8 cellular contexts compared by ENCODE assay signal in the genomic region with DNA sequence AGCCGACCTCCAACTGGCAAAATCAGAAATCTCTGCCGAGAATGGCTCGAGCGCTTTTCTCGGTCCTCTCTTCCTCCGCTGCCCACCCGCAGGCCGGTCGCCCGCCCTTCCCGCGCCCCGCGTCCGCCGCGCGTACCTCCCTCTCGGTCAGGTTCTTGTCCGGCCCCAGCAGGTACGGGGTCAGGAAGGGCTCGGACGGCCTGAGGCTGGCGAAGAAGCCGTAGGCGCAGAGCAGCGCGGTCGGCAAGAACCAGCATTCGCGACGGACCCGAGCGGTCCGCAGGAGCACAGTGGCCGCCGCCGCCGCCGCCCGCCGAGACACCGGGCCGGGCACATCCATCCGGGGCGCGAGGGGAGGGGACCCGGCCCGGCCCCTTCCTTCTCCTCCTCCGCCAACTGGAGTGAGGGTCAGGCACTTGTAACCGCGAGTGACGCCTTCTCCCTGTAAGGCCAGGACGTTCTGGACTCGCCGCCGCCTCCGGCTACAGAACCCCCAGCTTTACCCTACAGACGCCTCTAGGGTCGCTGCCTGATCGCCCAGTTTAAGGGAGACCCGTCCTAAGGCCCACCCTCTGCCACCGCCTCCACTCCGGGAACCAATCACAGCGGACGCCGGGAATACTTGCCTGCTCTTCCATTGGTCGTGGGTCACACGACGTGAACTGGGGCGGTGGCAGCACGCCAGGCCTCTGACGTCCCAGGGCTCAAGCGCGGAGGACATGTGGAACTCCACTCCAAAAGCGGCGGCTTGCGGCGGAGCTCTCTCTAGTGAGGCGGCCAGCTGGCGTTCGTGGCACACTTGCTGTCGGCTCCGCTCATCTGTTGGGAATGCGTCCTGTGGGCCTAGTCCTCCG. TPM values are rescaled to one million over a fixed set of nuclear protein-coding genes. Genes with fewer than 3 reads are reported as not detected.
A peak's percentile ranks its signal among the peaks of the same experiment; 100 is the strongest.
DNase-seq lines count a peak whose midpoint lies in the region; ATAC-seq and TF ChIP-seq lines count a peak whose summit lies in the region.

A gene with protein sequence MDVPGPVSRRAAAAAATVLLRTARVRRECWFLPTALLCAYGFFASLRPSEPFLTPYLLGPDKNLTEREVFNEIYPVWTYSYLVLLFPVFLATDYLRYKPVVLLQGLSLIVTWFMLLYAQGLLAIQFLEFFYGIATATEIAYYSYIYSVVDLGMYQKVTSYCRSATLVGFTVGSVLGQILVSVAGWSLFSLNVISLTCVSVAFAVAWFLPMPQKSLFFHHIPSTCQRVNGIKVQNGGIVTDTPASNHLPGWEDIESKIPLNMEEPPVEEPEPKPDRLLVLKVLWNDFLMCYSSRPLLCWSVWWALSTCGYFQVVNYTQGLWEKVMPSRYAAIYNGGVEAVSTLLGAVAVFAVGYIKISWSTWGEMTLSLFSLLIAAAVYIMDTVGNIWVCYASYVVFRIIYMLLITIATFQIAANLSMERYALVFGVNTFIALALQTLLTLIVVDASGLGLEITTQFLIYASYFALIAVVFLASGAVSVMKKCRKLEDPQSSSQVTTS (minus strand): TSS at position 518 of the 854 bp plus-strand sequence. CDS start 178 bp downstream, at position 340.

- H3K4me2 ChIP-seq in osteoblast (ENCODE audit: insufficient read depth, low read length) = peak within 1 kb of the TSS; percentile 95

- H3K9me3 Mint-ChIP-seq in activated naive CD8-positive, alpha-beta T cell treated with anti-CD3 and anti-CD28 coated beads for 36 hours = peaks cover 2% of the 10 kb centered on the region
- peaks cover 14% of the 10 kb centered on the region for H3K9me3 Mint-ChIP-seq in glutamatergic neuron (ENCODE audit: unreplicated experiment)

- H3K4me3 ChIP-seq in GM12864 (ENCODE audit: low read depth, low read length) = peak within 1 kb of the TSS; percentile 84
- H3K4me3 ChIP-seq in osteoblast (ENCODE audit: insufficient read depth, low read length) = peak within 1 kb of the TSS; percentile 86
- peak within 1 kb of the TSS; percentile 86 for H3K4me3 ChIP-seq in thoracic aorta

- TF ChIP-seq CTCF in GM12864 (IDR thresholded peaks at IDR 0.05; ENCODE audit: low read depth, low read length, missing control alignments) = peak; percentile 38
- TF ChIP-seq CTCF in glutamatergic neuron (IDR thresholded peaks at IDR 0.05; ENCODE audit: partially characterized antibody, unreplicated experiment) = no peak
- peak; percentile 27 for TF ChIP-seq CTCF in osteoblast (IDR thresholded peaks at IDR 0.05; ENCODE audit: extremely low read depth, low read depth, low read length)
- TF ChIP-seq CTCF in thoracic aorta (IDR thresholded peaks at IDR 0.05) = no peak

- H3K27me3 Mint-ChIP-seq in activated naive CD8-positive, alpha-beta T cell treated with anti-CD3 and anti-CD28 coated beads for 36 hours = no peaks in the 10 kb centered on the region
- peaks cover 11% of the 10 kb centered on the region for H3K27me3 Mint-ChIP-seq in glutamatergic neuron (ENCODE audit: unreplicated experiment)

- H3K27ac ChIP-seq in osteoblast (ENCODE audit: low read depth, low read length) = peak within 1 kb of the TSS; percentile 99
- H3K27ac ChIP-seq in thoracic aorta = peak within 1 kb of the TSS; percentile 97 to 99

- peaks cover 18% of the 10 kb centered on the region for H3K36me3 Mint-ChIP-seq in activated naive CD8-positive, alpha-beta T cell treated with anti-CD3 and anti-CD28 coated beads for 36 hours
- no peaks in the 10 kb centered on the region for H3K36me3 Mint-ChIP-seq in glutamatergic neuron (ENCODE audit: unreplicated experiment)

- no peaks in the 10 kb centered on the region for H4K20me1 ChIP-seq in osteoblast (ENCODE audit: insufficient read depth, low read length)

- H3K79me2 ChIP-seq in osteoblast (ENCODE audit: insufficient read depth, low read length) = peaks cover 43% of the 10 kb centered on the region

- H3K4me3 Mint-ChIP-seq in activated naive CD8-positive, alpha-beta T cell treated with anti-CD3 and anti-CD28 coated beads for 36 hours = peak within 1 kb of the TSS; percentile 88
- peak within 1 kb of the TSS; percentile 95 for H3K4me3 Mint-ChIP-seq in glutamatergic neuron (ENCODE audit: unreplicated experiment)

- peak within 1 kb of the TSS; percentile 80 for H2AFZ ChIP-seq in osteoblast (ENCODE audit: low read length)

- peak within 1 kb of the TSS; percentile 89 for H3K27ac Mint-ChIP-seq in activated naive CD8-positive, alpha-beta T cell treated with anti-CD3 and anti-CD28 coated beads for 36 hours
- peak within 1 kb of the TSS; percentile 100 for H3K27ac Mint-ChIP-seq in glutamatergic neuron (ENCODE audit: unreplicated experiment)

- peaks cover 63% of the 10 kb centered on the region for H3K4me1 Mint-ChIP-seq in activated naive CD8-positive, alpha-beta T cell treated with anti-CD3 and anti-CD28 coated beads for 36 hours
- H3K4me1 Mint-ChIP-seq in glutamatergic neuron (ENCODE audit: low read depth, unreplicated experiment) = peaks cover 41% of the 10 kb centered on the region

- H3K36me3 ChIP-seq in osteoblast (ENCODE audit: insufficient read depth, low read length) (no peaks in the 10 kb centered on the region), thoracic aorta (no peaks in the 10 kb centered on the region)

- H3K27me3 ChIP-seq in osteoblast (ENCODE audit: insufficient read depth, low read length) (no peaks in the 10 kb centered on the region), thoracic aorta (replicated peaks; ENCODE audit: insufficient read depth) (no peaks in the 10 kb centered on the region)

- no peaks in the 10 kb centered on the region for H3K9me3 ChIP-seq in osteoblast (ENCODE audit: low read depth, low read length)
- no peaks in the 10 kb centered on the region for H3K9me3 ChIP-seq in thoracic aorta

- H3K4me1 ChIP-seq in osteoblast (ENCODE audit: insufficient read depth, low read length) = peaks cover 30% of the 10 kb centered on the region
- H3K4me1 ChIP-seq in thoracic aorta (ENCODE audit: control insufficient read depth in 1 of 2, low read depth in 2 of 2) = peaks cover 16 to 32% of the 10 kb centered on the region in 2 donors

- peak; percentile 96 for ATAC-seq in HG02623 (IDR thresholded peaks at IDR 0.05; ENCODE audit: unreplicated experiment)
- ATAC-seq in thoracic aorta (ENCODE audit: insufficient number of reproducible peaks, low FRiP score, low read depth) = peak; percentile 93

- peak; percentile 95 for DNase-seq in GM12864 (ENCODE audit: low read depth)
- peak; percentile 100 for DNase-seq in NCI-H1092 treated with DMSO at 0.1 percent for 48 hours (lab: John Stamatoyannopoulos, UW)
- DNase-seq in SKM-1 (lab: John Stamatoyannopoulos, UW; ENCODE audit: unreplicated experiment) = peak; percentile 100
- peak; percentile 95 for DNase-seq in activated naive CD8-positive, alpha-beta T cell treated with anti-CD3 and anti-CD28 coated beads for 36 hours
- peak; percentile 96 for DNase-seq in glutamatergic neuron
- peak; percentile 99 for DNase-seq in osteoblast (ENCODE audit: insufficient read length, low spot score, missing footprints)
- DNase-seq in thoracic aorta (ENCODE audit: low spot score) = peak; percentile 98

RNA-seq across cellular contexts. Expression of the gene that starts here (rescaled TPM):
- 1 to 10 TPM; 6.2 to 6.5 TPM for total RNA-seq in activated naive CD8-positive, alpha-beta T cell treated with anti-CD3 and anti-CD28 coated beads for 36 hours
- total RNA-seq in glutamatergic neuron (ENCODE audit: unreplicated experiment) = 12.8 TPM
- total RNA-seq in osteoblast = 8.5 and 10.5 TPM in 2 replicates
- total RNA-seq in thoracic aorta = 10 to 100 TPM; 17.7 to 39.7 TPM

Comparison
In these comparisons a context has a peak if more than half of its experiments do, and no peak if none do; other contexts are left out.
1. Peak in every context shown above with its lines: DNase-seq, ATAC-seq, H3K4me3 ChIP-seq and H3K27ac ChIP-seq.
2. CTCF ChIP-seq: peak in GM12864 (single experiment) and osteoblast (single experiment); none in glutamatergic neuron (single experiment) and thoracic aorta (single experiment).